Comparison of ENCODE assay signal across 15 cellular contexts in genomic region chr11:61245564-61245963, GRCh38. TPM values are rescaled to one million over a fixed set of nuclear protein-coding genes. Genes with fewer than 3 reads are reported as not detected.
"Had no signal": no experiment of that assay in that cellular context is flagged by ENCODE, and none has a peak within 500 bp of the region (broad histone marks: within the 10 kb centered on the region; RNA-seq: fewer than 3 reads in every experiment).

No MANE protein-coding gene starts in this region.

RNA-seq across cellular contexts. Expression of gene PGA5, which starts 4.6 kb away (rescaled TPM):
- total RNA-seq: kidney epithelial cell; left ventricle myocardium inferior; lower leg skin; lung microvascular endothelial cell; mammary epithelial cell; mesothelial cell of epicardium; mucosa of gallbladder; naive thymus-derived CD4-positive, alpha-beta T cell had no signal
- polyA plus RNA-seq: immature natural killer cell; keratinocyte; mammary epithelial cell; naive thymus-derived CD4-positive, alpha-beta T cell had no signal

RNA-seq across cellular contexts. Expression of gene PGA4, which starts 23.4 kb away (rescaled TPM):
- total RNA-seq: kidney, kidney epithelial cell, lung microvascular endothelial cell, mammary epithelial cell, mesothelial cell of epicardium, mucosa of gallbladder had no signal
- polyA plus RNA-seq: keratinocyte; mammary epithelial cell; naive thymus-derived CD4-positive, alpha-beta T cell had no signal

RNA-seq across cellular contexts. Expression of gene PGA3, which starts 42.2 kb away (rescaled TPM):
- total RNA-seq: kidney epithelial cell, left colon, left lobe of liver, left ventricle myocardium superior, lung, lung microvascular endothelial cell, mammary epithelial cell, mesothelial cell of epicardium had no signal
- polyA plus RNA-seq: immature natural killer cell; keratinocyte; mammary epithelial cell; naive thymus-derived CD4-positive, alpha-beta T cell had no signal

RNA-seq across cellular contexts. Expression of gene VWCE, which starts 49.6 kb away (rescaled TPM):
- polyA plus RNA-seq: immature natural killer cell; naive thymus-derived CD4-positive, alpha-beta T cell had no signal
